ENCODE assay signal across 10 cellular contexts in genomic region chr11:63845305-63845704, GRCh38. TPM values are rescaled to one million over a fixed set of nuclear protein-coding genes. Genes with fewer than 3 reads are reported as not detected.
DNase-seq lines count a peak whose midpoint lies in the region; ATAC-seq lines count a peak whose summit lies in the region.
"Had no signal": no experiment of that assay in that cellular context is flagged by ENCODE, and none has a peak within 500 bp of the region (broad histone marks: within the 10 kb centered on the region; RNA-seq: fewer than 3 reads in every experiment).

No MANE protein-coding gene starts in this region.

- H3K4me1 Mint-ChIP-seq in naive thymus-derived CD8-positive, alpha-beta T cell, result peaks cover 46 to 89% (median 85%) of the 10 kb centered on the region in 4 donors
- H3K4me1 Mint-ChIP-seq in stimulated activated memory B cell treated with anti-CD40 and anti-IgM and Interleukin-4, amounts not matched to agents 10 μg/mL and 1 μg/mL and 100 μg/mL, for 72 hours, result peaks cover 64% of the 10 kb centered on the region

- H3K36me3 Mint-ChIP-seq in naive thymus-derived CD8-positive, alpha-beta T cell, result peaks cover 0 to 71% (median 0%) of the 10 kb centered on the region in 3 donors
- peaks cover 16% of the 10 kb centered on the region for H3K36me3 Mint-ChIP-seq in stimulated activated memory B cell treated with anti-CD40 and anti-IgM and Interleukin-4, amounts not matched to agents 10 μg/mL and 1 μg/mL and 100 μg/mL, for 72 hours

- no peak for ATAC-seq in naive thymus-derived CD8-positive, alpha-beta T cell
- ATAC-seq in stimulated activated memory B cell treated with anti-CD40 and anti-IgM and Interleukin-4, amounts not matched to agents 10 μg/mL and 1 μg/mL and 100 μg/mL, for 72 hours, result no peak
- ATAC-seq in GM21717 (IDR thresholded peaks at IDR 0.05; ENCODE audit: unreplicated experiment), result no peak
- ATAC-seq: T-cell had no signal

- H3K27me3 Mint-ChIP-seq in naive thymus-derived CD8-positive, alpha-beta T cell, result no peaks in the 10 kb centered on the region
- H3K27me3 Mint-ChIP-seq in stimulated activated memory B cell treated with anti-CD40 and anti-IgM and Interleukin-4, amounts not matched to agents 10 μg/mL and 1 μg/mL and 100 μg/mL, for 72 hours, result no peaks in the 10 kb centered on the region
- H3K27me3 Mint-ChIP-seq: T-cell had no signal

- H3K4me3 Mint-ChIP-seq in naive thymus-derived CD8-positive, alpha-beta T cell, result peak overlapping the region in 3 of 10 donors; percentile 7 to 61 (median 58)
- H3K4me3 Mint-ChIP-seq in stimulated activated memory B cell treated with anti-CD40 and anti-IgM and Interleukin-4, amounts not matched to agents 10 μg/mL and 1 μg/mL and 100 μg/mL, for 72 hours, result no peak overlapping the region
- H3K4me3 Mint-ChIP-seq: T-cell had no signal

- H3K27ac Mint-ChIP-seq in naive thymus-derived CD8-positive, alpha-beta T cell, result peak overlapping the region in 6 of 10 donors; percentile 9 to 89 (median 58)
- no peak overlapping the region for H3K27ac Mint-ChIP-seq in stimulated activated memory B cell treated with anti-CD40 and anti-IgM and Interleukin-4, amounts not matched to agents 10 μg/mL and 1 μg/mL and 100 μg/mL, for 72 hours

- POLR2A ChIA-PET in naive thymus-derived CD8-positive, alpha-beta T cell (lab: Charles Lee), result interaction anchor here (1.0 to 1.6 kb wide), 3 partner anchors 11 to 46 kb away, joined by 3 to 8 read pairs (median 5); no protein-coding TSS in a partner anchor

- DNase-seq in AG20443 (ENCODE audit: low spot score) (peak; percentile 38), HT1080 (ENCODE audit: low read depth) (peak; percentile 52), dermis blood vessel endothelial cell (peak; percentile 25), NCI-H2081 (lab: John Stamatoyannopoulos, UW) (no peak), DMS114 treated with DMSO at 0.1 percent for 48 hours (lab: John Stamatoyannopoulos, UW; ENCODE audit: unreplicated experiment) (no peak)
- DNase-seq in naive thymus-derived CD8-positive, alpha-beta T cell, result no peak
- DNase-seq: activated effector memory CD4-positive, alpha-beta T cell treated with Interleukin-2 at 50 U/mL for 16 hours; T-cell had no signal

- H3K9me3 Mint-ChIP-seq in naive thymus-derived CD8-positive, alpha-beta T cell, result no peaks in the 10 kb centered on the region
- H3K9me3 Mint-ChIP-seq in stimulated activated memory B cell treated with anti-CD40 and anti-IgM and Interleukin-4, amounts not matched to agents 10 μg/mL and 1 μg/mL and 100 μg/mL, for 72 hours, result no peaks in the 10 kb centered on the region
- H3K9me3 Mint-ChIP-seq: T-cell had no signal

RNA-seq across cellular contexts. Expression of gene MARK2, which starts 6.4 kb away (rescaled TPM):
- total RNA-seq in HT1080 (2014; rRNA removed; shearing (Covaris generic)), result 18.2 and 39.9 TPM in 2 replicates
- polyA plus RNA-seq in HT1080 (2015; cell fraction: cytosol; rRNA removed), result 22.9 and 23.8 TPM in 2 replicates
- polyA plus RNA-seq in HT1080 (2015; cell fraction: nucleus; rRNA removed), result 26.5 and 27.1 TPM in 2 replicates
- 12.1 and 15.1 TPM in 2 replicates for total RNA-seq in dermis blood vessel endothelial cell
- total RNA-seq in naive thymus-derived CD8-positive, alpha-beta T cell, result 10 to 100 TPM; 64.8 to 74.5 TPM
- 10 to 100 TPM; 37.0 to 57.0 (median 40.3) TPM for polyA plus RNA-seq in naive thymus-derived CD8-positive, alpha-beta T cell

RNA-seq across cellular contexts. Expression of gene SPINDOC, which starts 32.0 kb away (rescaled TPM):
- total RNA-seq in HT1080 (2014; rRNA removed; shearing (Covaris generic)), result 32.8 and 40.6 TPM in 2 replicates
- polyA plus RNA-seq in HT1080 (2015; cell fraction: cytosol; rRNA removed), result 22.1 and 28.9 TPM in 2 replicates
- polyA plus RNA-seq in HT1080 (2015; cell fraction: nucleus; rRNA removed), result 14.5 and 15.7 TPM in 2 replicates
- 14.3 and 22.4 TPM in 2 replicates for total RNA-seq in dermis blood vessel endothelial cell
- 10 to 100 TPM; 11.0 to 13.0 TPM for total RNA-seq in naive thymus-derived CD8-positive, alpha-beta T cell
- under 1 TPM; 0.47 to 0.66 (median 0.49) TPM for polyA plus RNA-seq in naive thymus-derived CD8-positive, alpha-beta T cell

Comparison
In these comparisons a context has a peak if more than half of its experiments do, and no peak if none do; other contexts are left out.
1. DNase-seq: peak in AG20443 (single experiment), HT1080 (single experiment) and dermis blood vessel endothelial cell (single experiment); none in naive thymus-derived CD8-positive, alpha-beta T cell (0 of 10), NCI-H2081 (0 of 2) and DMS114 treated with DMSO at 0.1 percent for 48 hours (single experiment).